ENCODE assay signal across 8 cellular contexts in the genomic region with DNA sequence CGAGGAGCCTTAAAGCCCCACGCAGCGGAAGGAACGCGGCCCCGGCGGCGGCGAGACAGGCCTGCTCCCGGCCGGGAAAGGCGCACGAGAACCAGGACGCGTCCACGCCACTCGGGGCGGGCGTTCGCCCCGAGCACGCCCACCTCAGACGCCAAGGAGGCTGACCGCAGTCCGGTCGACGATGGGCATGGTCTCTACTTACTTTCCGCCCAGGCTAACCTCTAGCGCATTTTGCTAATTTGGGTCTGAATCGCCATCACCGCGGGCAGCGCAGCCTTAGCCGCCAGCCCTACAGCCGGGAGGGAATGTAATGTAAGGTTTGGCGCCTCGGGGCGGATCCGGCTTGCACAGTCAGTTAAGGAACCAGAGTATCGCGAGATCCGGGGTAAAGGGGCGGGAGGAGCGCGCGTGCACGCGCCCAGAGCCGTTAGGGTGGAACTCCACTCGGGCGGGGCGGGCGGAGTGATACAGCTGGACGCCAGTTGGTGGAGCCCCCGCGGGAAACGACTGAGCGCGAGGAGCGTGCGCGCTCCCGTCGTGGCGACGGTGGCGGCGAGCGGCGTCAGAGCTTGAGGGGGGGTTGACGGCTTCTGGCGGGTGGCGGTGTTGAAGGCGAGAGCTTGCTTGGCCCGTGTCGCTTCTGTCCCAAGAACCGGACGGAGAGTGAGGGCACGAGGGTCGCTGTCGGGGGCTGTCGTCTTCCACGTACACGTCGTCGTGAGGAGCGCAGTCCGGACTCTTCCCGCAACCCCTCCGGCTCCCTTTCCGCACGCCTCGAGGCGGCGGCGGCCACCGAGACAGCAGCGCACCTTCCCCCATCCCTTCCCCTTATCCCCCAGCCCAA. TPM values are rescaled to one million over a fixed set of nuclear protein-coding genes. Genes with fewer than 3 reads are reported as not detected.
DNase-seq lines count a peak whose midpoint lies in the region; ATAC-seq and TF ChIP-seq lines count a peak whose summit lies in the region.

A gene with protein sequence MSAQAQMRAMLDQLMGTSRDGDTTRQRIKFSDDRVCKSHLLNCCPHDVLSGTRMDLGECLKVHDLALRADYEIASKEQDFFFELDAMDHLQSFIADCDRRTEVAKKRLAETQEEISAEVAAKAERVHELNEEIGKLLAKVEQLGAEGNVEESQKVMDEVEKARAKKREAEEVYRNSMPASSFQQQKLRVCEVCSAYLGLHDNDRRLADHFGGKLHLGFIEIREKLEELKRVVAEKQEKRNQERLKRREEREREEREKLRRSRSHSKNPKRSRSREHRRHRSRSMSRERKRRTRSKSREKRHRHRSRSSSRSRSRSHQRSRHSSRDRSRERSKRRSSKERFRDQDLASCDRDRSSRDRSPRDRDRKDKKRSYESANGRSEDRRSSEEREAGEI (plus strand): TSS at position 529 of the 844 bp plus-strand sequence. CDS start 368 bp downstream, outside the sequence.

- peak within 1 kb of the TSS; percentile 100 for H3K27ac Mint-ChIP-seq in chondrocyte (ENCODE audit: unreplicated experiment)

- DNase-seq in Ammon's horn (ENCODE audit: low spot score) = peak; percentile 98
- peak; percentile 88 for DNase-seq in NCI-H510A treated with DMSO at 0.1 percent for 48 hours (lab: John Stamatoyannopoulos, UW)
- DNase-seq in activated CD4-positive, alpha-beta T cell treated with anti-CD3 and anti-CD28 coated beads for 24 hours (ENCODE audit: low read depth in 2 of 2) = peak; percentile 99
- peak; percentile 100 for DNase-seq in chondrocyte (ENCODE audit: low spot score)
- DNase-seq in kidney glomerular epithelial cell (lab: John Stamatoyannopoulos, UW) = peak; percentile 97
- peak; percentile 97 to 98 for DNase-seq in stimulated activated CD4-positive, alpha-beta T cell treated with anti-CD3 and anti-CD28 coated beads, Interleukin-1b, Interleukin-23, amount 100 ng/mL, for 1 hour (ENCODE audit: low read depth in 2 of 2)

- TF ChIP-seq CTCF in chondrocyte (IDR thresholded peaks at IDR 0.05) = peak; percentile 40

- TF ChIP-seq POLR2A in GM19193 (IDR thresholded peaks at IDR 0.05; ENCODE audit: extremely low read depth, insufficient read depth, insufficient read length) = peak; percentile 99

- peak; percentile 73 for ATAC-seq in HG03439 (IDR thresholded peaks at IDR 0.05; ENCODE audit: unreplicated experiment)

- peaks cover 35% of the 10 kb centered on the region for H3K4me1 Mint-ChIP-seq in chondrocyte (ENCODE audit: low read depth)

- H3K4me3 Mint-ChIP-seq in chondrocyte (ENCODE audit: unreplicated experiment) = peak within 1 kb of the TSS; percentile 96

- peaks cover 2% of the 10 kb centered on the region for H3K36me3 Mint-ChIP-seq in chondrocyte (ENCODE audit: low read depth)

- no peaks in the 10 kb centered on the region for H3K27me3 Mint-ChIP-seq in chondrocyte (ENCODE audit: low read depth)

- no peaks in the 10 kb centered on the region for H3K9me3 Mint-ChIP-seq in chondrocyte (ENCODE audit: low read depth)

RNA-seq across cellular contexts. Expression of the gene that starts here (rescaled TPM):
- 74.3 to 95.7 TPM (median 78.4 TPM) in 3 replicates for total RNA-seq in chondrocyte

Comparison
In these comparisons a context has a peak if more than half of its experiments do, and no peak if none do; other contexts are left out.
1. Peak in every context shown above with its lines: DNase-seq and ATAC-seq.